Comparison of ENCODE assay signal across 8 cellular contexts in genomic region chr2:95346236-95346737, GRCh38. TPM values are rescaled to one million over a fixed set of nuclear protein-coding genes. Genes with fewer than 3 reads are reported as not detected.
DNase-seq lines count a peak whose midpoint lies in the region; ATAC-seq, FAIRE-seq and TF ChIP-seq lines count a peak whose summit lies in the region.

No MANE protein-coding gene starts in this region.

- TF ChIP-seq EP300 in K562 (IDR thresholded peaks at IDR 0.05; ENCODE audit: low read length) = no peak

- no peak for TF ChIP-seq CTCF in HL-60 (IDR thresholded peaks at IDR 0.05; ENCODE audit: insufficient read depth, low read length)
- no peak for TF ChIP-seq CTCF in K562 (IDR thresholded peaks at IDR 0.05 in 2 of 3, conservative IDR thresholded peaks at IDR 0.05 in 1 of 3; ENCODE audit: insufficient read depth in 2 of 3, low read depth in 1 of 3, low read length in 3 of 3)

- H3K79me2 ChIP-seq in K562 (ENCODE audit: control insufficient read depth, insufficient read depth, low read length) = no peaks in the 10 kb centered on the region

- ATAC-seq in K562 (peak; percentile 85), HG03108 (IDR thresholded peaks at IDR 0.05; ENCODE audit: unreplicated experiment) (no peak), HG02870 (IDR thresholded peaks at IDR 0.05; ENCODE audit: unreplicated experiment) (no peak), GM21381 (IDR thresholded peaks at IDR 0.05; ENCODE audit: unreplicated experiment) (no peak)

- no peaks in the 10 kb centered on the region for H3K9me3 ChIP-seq in K562 (replicated peaks; ENCODE audit: control insufficient read depth, insufficient read depth, low read depth, low read length)
- no peaks in the 10 kb centered on the region for H3K9me3 ChIP-seq in stomach smooth muscle (ENCODE audit: control insufficient read depth in 2 of 2, low read length in 2 of 2)

- BruUV-seq in K562 (replicated peaks; lab: Mats Ljungman, UMichigan) = no TSS peak

- H3K4me3 ChIP-seq in HL-60 (replicated peaks; ENCODE audit: insufficient read depth, low read length) (peak overlapping the region; percentile 41), K562 (peak overlapping the region; percentile 45), stomach smooth muscle (ENCODE audit: low read length in 2 of 2) (peak overlapping the region; percentile 78 to 81)

- TF ChIP-seq RAD21 in K562 (CRISPR knock-in tag; conservative IDR thresholded peaks at IDR 0.05 in 1 of 2, IDR thresholded peaks at IDR 0.05 in 1 of 2) = no peak

- no peaks in the 10 kb centered on the region for H3K36me3 ChIP-seq in K562 (ENCODE audit: control insufficient read depth, insufficient read depth, low read length)
- no peaks in the 10 kb centered on the region for H3K36me3 ChIP-seq in stomach smooth muscle (ENCODE audit: control insufficient read depth in 2 of 2, insufficient read depth in 2 of 2, low read length in 2 of 2)

- TF ChIP-seq POLR2A in K562 (conservative IDR thresholded peaks at IDR 0.05) = no peak

- H4K20me1 ChIP-seq in K562 (replicated peaks; ENCODE audit: control insufficient read depth, insufficient read depth, low read length) = peaks cover 16% of the 10 kb centered on the region

- POLR2A ChIA-PET in K562 (lab: Yijun Ruan, JAX) = interaction anchor here (1.5 kb wide), 1 partner anchor 39 kb away, joined by 5 read pairs; no protein-coding TSS in a partner anchor

- intact Hi-C loops in K562 (cut with micrococcal nuclease) = no loop called here

- no peak for FAIRE-seq in K562 (lab: Jason Lieb, UNC)

- H3K27ac ChIP-seq in HL-60 (replicated peaks) (no peak overlapping the region), K562 (ENCODE audit: extremely low read depth, low read depth, low read length) (peak overlapping the region; percentile 41; the same call in 2 of the 3 replicates), stomach smooth muscle (ENCODE audit: low read length) (peak overlapping the region; percentile 55)

- DNase-seq in EH (ENCODE audit: low read depth) (peak; percentile 77), HL-60 (ENCODE audit: low read depth in 1 of 2, low spot score in 1 of 2) (no peak), K562 (ENCODE audit: extremely low read depth in 1 of 4, low spot score in 3 of 4) (peak; percentile 78 to 94 (median 91)), iPS-NIHi7 (ENCODE audit: extremely low spot score) (peak; percentile 52)

- peaks cover 4% of the 10 kb centered on the region for H3K9me1 ChIP-seq in K562 (ENCODE audit: control insufficient read depth, insufficient read depth, low read length)

- 0% methylated on average over 20 of the region's 87 CpGs for WGBS in K562 (ENCODE audit: insufficient coverage, low coverage, missing lambda C conversion rate)

- H3K27me3 ChIP-seq in HL-60 (ENCODE audit: insufficient read depth, poor library complexity, severe bottlenecking) (peaks cover 30% of the 10 kb centered on the region), K562 (ENCODE audit: control insufficient read depth in 2 of 2, insufficient read depth in 2 of 2, low read length in 2 of 2) (peaks cover 13 to 83% of the 10 kb centered on the region in 2 experiments), stomach smooth muscle (ENCODE audit: control insufficient read depth in 1 of 2, insufficient read depth in 2 of 2, low read length in 2 of 2) (peaks cover 0 to 4% of the 10 kb centered on the region in 2 donors)

- peak overlapping the region; percentile 91 for H2AFZ ChIP-seq in K562 (ENCODE audit: low read depth, low read length)

- CTCF ChIA-PET in K562 (lab: Yijun Ruan, JAX; ENCODE audit: low intra/inter-chr PET ratio) = no interaction called here

- H3K4me1 ChIP-seq in K562 (replicated peaks in 1 of 2; ENCODE audit: control insufficient read depth in 2 of 2, insufficient read depth in 2 of 2, low read length in 2 of 2) = peaks cover 6 to 23% of the 10 kb centered on the region in 2 experiments; a peak in 4 of 5 replicates
- peaks cover 21% of the 10 kb centered on the region for H3K4me1 ChIP-seq in stomach smooth muscle (ENCODE audit: control insufficient read depth, insufficient read depth, low read length)

- H3K9ac ChIP-seq in K562 (ENCODE audit: insufficient read depth in 1 of 2, low read depth in 2 of 2, low read length in 2 of 2) = peak overlapping the region; percentile 54 to 89; a peak in 3 of 4 replicates
- H3K9ac ChIP-seq in stomach smooth muscle (ENCODE audit: low read length in 2 of 2) = peak overlapping the region in 1 of 2 donors; percentile 70

- in situ Hi-C loops in K562 (cut with MboI) = no loop called here

- peak overlapping the region; percentile 76 for H3K4me2 ChIP-seq in K562 (ENCODE audit: insufficient read depth, low read length)

TF ChIP-seq in K562, 482 proteins besides CTCF, POLR2A, EP300 and RAD21 (continues in another document):
- no peak for TF ChIP-seq HIVEP1 (CRISPR knock-in tag; IDR thresholded peaks at IDR 0.05)
- TF ChIP-seq CC2D1A (IDR thresholded peaks at IDR 0.05) = no peak
- TF ChIP-seq MNT (conservative IDR thresholded peaks at IDR 0.05) = no peak
- no peak for TF ChIP-seq USF1 (CRISPR knock-in tag; IDR thresholded peaks at IDR 0.05)

RNA-seq across cellular contexts. Expression of gene KCNIP3, which starts 49.1 kb away (rescaled TPM):
- total RNA-seq in K562 (2011; cell fraction: chromatin; rRNA removed; ENCODE audit: low replicate concordance) = not detected in 2 replicates
- not detected in 2 replicates for total RNA-seq in K562 (2011; cell fraction: nucleolus; rRNA removed)
- not detected in 2 replicates for total RNA-seq in K562 (2011; cell fraction: nucleoplasm; rRNA removed)
- not detected in 2 replicates for total RNA-seq in K562 (2014; rRNA removed)
- not detected in 2 replicates for total RNA-seq in K562 (2014; rRNA removed; fragmentation: Illumina TruSeq; extraction: Trizol)
- total RNA-seq in K562 (2015; rRNA removed; fragmentation: Illumina TruSeq; extraction: Trizol) = not detected in 2 replicates
- total RNA-seq in K562 (2021) = 0.04 TPM in 1 of 2 replicates, not detected in the other
- not detected in 2 replicates for polyA plus RNA-seq in K562 (2011; rRNA removed)
- polyA plus RNA-seq in K562 (2011; cell fraction: cytosol; rRNA removed) = 0.03 TPM in 1 of 2 replicates, not detected in the other
- polyA plus RNA-seq in K562 (2011; cell fraction: nucleus; rRNA removed) = 0.22 TPM in 1 of 2 replicates, not detected in the other
- polyA plus RNA-seq in K562 (2012) = not detected in 2 replicates
- not detected in 2 replicates for polyA plus RNA-seq in K562 (2014; fragmentation: Illumina TruSeq; extraction: Trizol)
- not detected for polyA plus RNA-seq in K562 (2014; fragmentation: Nextera tagmentation; extraction: Ambion mirVana)
- not detected in 2 replicates for polyA plus RNA-seq in K562 (2014; rRNA removed)
- polyA minus RNA-seq in K562 (2011; rRNA and poly(A)+ RNA removed) = not detected in 2 replicates
- not detected in 2 replicates for polyA minus RNA-seq in K562 (2011; cell fraction: cytosol; rRNA and poly(A)+ RNA removed)
- not detected in 2 replicates for polyA minus RNA-seq in K562 (2011; cell fraction: nucleus; rRNA and poly(A)+ RNA removed)

RNA-seq across cellular contexts. Expression of gene FAHD2A, which starts 56.2 kb away (rescaled TPM):
- 52.2 and 88.3 TPM in 2 replicates for total RNA-seq in K562 (2011; cell fraction: chromatin; rRNA removed; ENCODE audit: low replicate concordance)
- 76.5 and 80.0 TPM in 2 replicates for total RNA-seq in K562 (2011; cell fraction: nucleolus; rRNA removed)
- total RNA-seq in K562 (2011; cell fraction: nucleoplasm; rRNA removed) = 71.1 and 87.4 TPM in 2 replicates
- total RNA-seq in K562 (2014; rRNA removed) (31.8 and 40.7 TPM in 2 replicates), K562 (2014; rRNA removed; fragmentation: Illumina TruSeq; extraction: Trizol) (22.4 and 30.3 TPM in 2 replicates), K562 (2015; rRNA removed; fragmentation: Illumina TruSeq; extraction: Trizol) (28.4 and 29.2 TPM in 2 replicates), K562 (2021) (36.6 and 37.5 TPM in 2 replicates)
- polyA plus RNA-seq in K562 (2011; rRNA removed) (41.0 and 53.4 TPM in 2 replicates), K562 (2014; fragmentation: Illumina TruSeq; extraction: Trizol) (34.8 and 35.9 TPM in 2 replicates), K562 (2014; fragmentation: Nextera tagmentation; extraction: Ambion mirVana) (10 to 100 TPM; 13.8 to 21.0 TPM), K562 (2014; rRNA removed) (30.4 and 38.3 TPM in 2 replicates)
- polyA plus RNA-seq in K562 (2011; cell fraction: cytosol; rRNA removed) = 45.5 and 47.0 TPM in 2 replicates
- polyA plus RNA-seq in K562 (2011; cell fraction: nucleus; rRNA removed) = 139 and 155 TPM in 2 replicates
- 22.1 and 42.2 TPM in 2 replicates for polyA plus RNA-seq in K562 (2012)
- polyA minus RNA-seq in K562 (2011; rRNA and poly(A)+ RNA removed) = 33.9 and 36.1 TPM in 2 replicates
- 25.0 and 26.4 TPM in 2 replicates for polyA minus RNA-seq in K562 (2011; cell fraction: cytosol; rRNA and poly(A)+ RNA removed)
- 39.6 and 44.7 TPM in 2 replicates for polyA minus RNA-seq in K562 (2011; cell fraction: nucleus; rRNA and poly(A)+ RNA removed)

Comparison
In these comparisons a context has a peak if more than half of its experiments do, and no peak if none do; other contexts are left out.
1. DNase-seq: peak in EH (single experiment), K562 (4 of 4) and iPS-NIHi7 (single experiment); none in HL-60 (0 of 2).
2. Peak in every context shown above with its lines, with median percentiles within 50 percentile points of each other: H3K4me3 ChIP-seq.